In the genomic region with DNA sequence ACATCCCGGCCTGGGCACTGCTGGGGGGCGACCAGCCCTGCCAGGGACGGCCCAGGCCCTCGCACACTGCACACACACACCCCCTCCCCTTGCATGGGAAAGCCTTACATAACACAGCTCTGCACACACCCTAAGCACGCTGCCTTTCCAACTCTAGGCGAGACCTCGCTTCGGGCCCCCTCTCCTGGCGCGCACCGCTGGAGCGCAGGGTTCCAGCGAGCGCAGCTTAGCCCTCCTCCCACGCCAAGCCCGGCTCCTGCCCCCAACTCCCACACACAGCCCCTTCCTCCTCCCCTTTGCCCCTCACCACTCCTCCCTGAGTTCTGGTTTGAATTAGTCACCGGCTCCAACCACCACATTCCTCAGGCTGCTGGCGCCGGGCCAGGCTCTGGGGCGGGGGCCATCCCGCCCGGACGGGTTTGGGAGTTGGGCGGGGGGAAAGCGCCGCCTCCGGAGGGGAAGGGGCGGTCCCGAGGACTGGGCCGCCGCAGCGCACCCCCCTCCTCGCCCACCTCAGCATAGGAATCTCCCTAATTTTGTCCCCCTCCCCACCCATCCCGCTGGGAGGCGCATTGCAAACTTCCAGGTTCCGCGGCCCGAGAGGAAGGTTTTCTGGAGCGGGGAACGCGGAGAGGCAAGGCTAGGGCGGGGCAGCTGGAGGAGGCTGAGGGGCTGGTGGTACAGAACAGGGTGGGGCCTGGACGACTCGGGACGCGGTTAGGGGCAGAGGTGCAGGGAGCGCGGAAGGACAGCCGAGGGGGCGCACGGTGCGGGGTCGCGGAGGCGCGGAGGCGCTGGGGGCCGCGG, we compare ENCODE assay signal across 8 cellular contexts. TPM values are rescaled to one million over a fixed set of nuclear protein-coding genes. Genes with fewer than 3 reads are reported as not detected.
A peak's percentile ranks its signal among the peaks of the same experiment; 100 is the strongest.
DNase-seq lines count a peak whose midpoint lies in the region; ATAC-seq, FAIRE-seq and TF ChIP-seq lines count a peak whose summit lies in the region.

No MANE protein-coding gene starts in this region.

- H2AFZ ChIP-seq in OCI-LY3 (ENCODE audit: low read depth, low read length) = no peak overlapping the region

- DNase-seq in NCI-H1105 treated with DMSO at 0.1 percent for 48 hours (lab: John Stamatoyannopoulos, UW) (peak; percentile 24), NCI-H1105 (lab: John Stamatoyannopoulos, UW) (no peak), fibroblast of pulmonary artery (ENCODE audit: low read depth) (peak; percentile 97), natural killer cell (no peak), urothelium cell line (ENCODE audit: low spot score) (peak; percentile 94)
- peak; percentile 91 for DNase-seq in activated effector memory CD4-positive, alpha-beta T cell treated with anti-CD3 and anti-CD28 coated beads, Interleukin-2, amount 50 U/mL, for 16 hours

- peaks cover 22% of the 10 kb centered on the region for H4K20me1 ChIP-seq in OCI-LY3 (ENCODE audit: insufficient read depth, low read length)

- peaks cover 52% of the 10 kb centered on the region for H3K4me1 ChIP-seq in OCI-LY3 (ENCODE audit: low read length)

- peak in 2 of 3 donors; percentile 5 to 8 for ATAC-seq in natural killer cell
- ATAC-seq in GM18867 (IDR thresholded peaks at IDR 0.05; ENCODE audit: unreplicated experiment) = no peak

- peak overlapping the region; percentile 93 for H3K9ac ChIP-seq in OCI-LY3 (ENCODE audit: low read length)

- peaks cover 58% of the 10 kb centered on the region for H3K79me2 ChIP-seq in OCI-LY3 (ENCODE audit: low read length)

- peaks cover 63 to 64% of the 10 kb centered on the region in 2 donors for H3K4me1 Mint-ChIP-seq in natural killer cell

- H3K36me3 Mint-ChIP-seq in natural killer cell = no peaks in the 10 kb centered on the region

- 0 out of 2 replicates have a peak, but pooled peaks have one; percentile 12 for TF ChIP-seq CTCF in OCI-LY3 (IDR thresholded peaks at IDR 0.05; ENCODE audit: low read depth, low read length)
- TF ChIP-seq CTCF in fibroblast of pulmonary artery (IDR thresholded peaks at IDR 0.05; ENCODE audit: low read length, missing control alignments) = peak; percentile 2
- TF ChIP-seq CTCF in natural killer cell (IDR thresholded peaks at IDR 0.05) = no peak

- no peaks in the 10 kb centered on the region for H3K27me3 Mint-ChIP-seq in natural killer cell (ENCODE audit: low read depth in 2 of 2)

- H3K9me3 Mint-ChIP-seq in natural killer cell = no peaks in the 10 kb centered on the region

- H3K27ac ChIP-seq in OCI-LY3 (ENCODE audit: low read length) = peak overlapping the region; percentile 93

- H3K4me3 Mint-ChIP-seq in natural killer cell = peak overlapping the region; percentile 97

- intact Hi-C loops in natural killer cell (cut with micrococcal nuclease) = no loop called here

- peak overlapping the region; percentile 91 for H3K4me3 ChIP-seq in OCI-LY3 (ENCODE audit: low read length)
- peak overlapping the region; percentile 73 for H3K4me3 ChIP-seq in fibroblast of pulmonary artery (replicated peaks; ENCODE audit: low read depth, low read length)

- H3K9me3 ChIP-seq in OCI-LY3 (ENCODE audit: insufficient read depth, low read length) = no peaks in the 10 kb centered on the region

- peak; percentile 79 for FAIRE-seq in urothelium cell line (lab: Jason Lieb, UNC)

- peak overlapping the region; percentile 99 for H3K4me2 ChIP-seq in OCI-LY3 (ENCODE audit: low read length)

- H3K27ac Mint-ChIP-seq in natural killer cell = peak overlapping the region; percentile 92 to 94

- H3K36me3 ChIP-seq in OCI-LY3 (replicated peaks; ENCODE audit: low read depth, low read length) = peaks cover 5% of the 10 kb centered on the region

- peaks cover 13% of the 10 kb centered on the region; the same call in 1 of the 2 replicates for H3K27me3 ChIP-seq in OCI-LY3 (ENCODE audit: low read depth, low read length)

RNA-seq across cellular contexts. Expression of a gene that starts 1.0 kb away (rescaled TPM):
- 100 to 1,000 TPM; 623 to 740 (median 677) TPM for total RNA-seq in natural killer cell

RNA-seq across cellular contexts. Expression of a gene that starts 28.1 kb away (rescaled TPM):
- 100 to 1,000 TPM; 628 to 754 (median 714) TPM for total RNA-seq in natural killer cell

RNA-seq across cellular contexts. Expression of a gene that starts 45.7 kb away (rescaled TPM):
- 10 to 100 TPM; 20.0 to 28.9 (median 26.2) TPM for total RNA-seq in natural killer cell

RNA-seq across cellular contexts. Expression of a gene that starts 56.0 kb away (rescaled TPM):
- 100 to 1,000 TPM; 254 to 305 (median 259) TPM for total RNA-seq in natural killer cell

Comparison
In these comparisons a context has a peak if more than half of its experiments do, and no peak if none do; other contexts are left out.
1. DNase-seq: peak in NCI-H1105 treated with DMSO at 0.1 percent for 48 hours (single experiment), activated effector memory CD4-positive, alpha-beta T cell treated with anti-CD3 and anti-CD28 coated beads, Interleukin-2, amount 50 U/mL, for 16 hours (single experiment), fibroblast of pulmonary artery (single experiment) and urothelium cell line (single experiment); none in NCI-H1105 (single experiment) and natural killer cell (single experiment).